In genomic region chr11:1561266-1561665, GRCh38 we compare ENCODE assay signal across 23 cellular contexts. TPM values are rescaled to one million over a fixed set of nuclear protein-coding genes. Genes with fewer than 3 reads are reported as not detected.
"Had no signal": no experiment of that assay in that cellular context is flagged by ENCODE, and none has a peak within 500 bp of the region (broad histone marks: within the 10 kb centered on the region; RNA-seq: fewer than 3 reads in every experiment).

No MANE protein-coding gene starts in this region.

- H3K27ac ChIP-seq: suprapubic skin had no signal

- H3K4me3 Mint-ChIP-seq: activated CD4-positive, alpha-beta T cell treated with anti-CD3 and anti-CD28 coated beads, Interleukin-2, amount 10 ng/mL, durations not matched to agents 7 days and 5 days; activated CD8-positive, alpha-beta T cell treated with anti-CD3 and anti-CD28 coated beads, Interleukin-2, amount 10 ng/mL, durations not matched to agents 7 days and 5 days; activated naive CD4-positive, alpha-beta T cell treated with anti-CD3 and anti-CD28 coated beads, Interleukin-2, amount 10 ng/mL, durations not matched to agents 7 days and 5 days; activated T-cell treated with anti-CD3 and anti-CD28 coated beads, Interleukin-2, amount 50 U/mL, for 4 hours; naive thymus-derived CD8-positive, alpha-beta T cell; stimulated activated naive CD8-positive, alpha-beta T cell treated with anti-CD3 and anti-CD28 coated beads, Interleukin-15, Interleukin-2, amounts not matched to agents 100 ng/mL and 50 ng/mL, for 24 hours; T-helper 1 cell treated with Interleukin-12 subunit alpha and Interleukin-12 subunit beta and Interleukin-4 antibody, amounts not matched to agents 30 μg/mL and 1 μg/mL, for 36 hours had no signal

- H3K9me3 Mint-ChIP-seq: activated CD4-positive, alpha-beta T cell treated with anti-CD3 and anti-CD28 coated beads, Interleukin-2, amount 10 ng/mL, durations not matched to agents 7 days and 5 days; activated naive CD4-positive, alpha-beta T cell treated with anti-CD3 and anti-CD28 coated beads, Interleukin-2, amount 10 ng/mL, durations not matched to agents 7 days and 5 days; activated T-cell treated with anti-CD3 and anti-CD28 coated beads, Interleukin-2, amount 50 U/mL, for 4 hours; naive thymus-derived CD8-positive, alpha-beta T cell; stimulated activated naive CD8-positive, alpha-beta T cell treated with anti-CD3 and anti-CD28 coated beads, Interleukin-15, Interleukin-2, amounts not matched to agents 100 ng/mL and 50 ng/mL, for 24 hours; T-helper 1 cell treated with Interleukin-12 subunit alpha and Interleukin-12 subunit beta and Interleukin-4 antibody, amounts not matched to agents 30 μg/mL and 1 μg/mL, for 36 hours had no signal

- H3K36me3 Mint-ChIP-seq: activated naive CD4-positive, alpha-beta T cell treated with anti-CD3 and anti-CD28 coated beads, Interleukin-2, amount 10 ng/mL, durations not matched to agents 7 days and 5 days had no signal

- H3K36me3 ChIP-seq: esophagus squamous epithelium had no signal

- DNase-seq: activated CD4-positive, alpha-beta T cell treated with anti-CD3 and anti-CD28 coated beads, Interleukin-2, amount 10 ng/mL, durations not matched to agents 7 days and 5 days; activated CD8-positive, alpha-beta memory T cell treated with anti-CD3 and anti-CD28 coated beads, Interleukin-2, amount 50 U/mL, for 4 hours; activated CD8-positive, alpha-beta T cell treated with anti-CD3 and anti-CD28 coated beads, Interleukin-2, amount 10 ng/mL, durations not matched to agents 7 days and 5 days; activated naive CD4-positive, alpha-beta T cell treated with anti-CD3 and anti-CD28 coated beads, Interleukin-2, amount 10 ng/mL, durations not matched to agents 7 days and 5 days; activated T-cell treated with anti-CD3 and anti-CD28 coated beads, Interleukin-2, amount 50 U/mL, for 4 hours; cortex of kidney; effector CD8-positive, alpha-beta T cell; esophagus squamous epithelium; hippocampal formation; left cardiac atrium; nucleus accumbens had no signal

- H3K4me1 Mint-ChIP-seq: activated CD4-positive, alpha-beta T cell treated with anti-CD3 and anti-CD28 coated beads, Interleukin-2, amount 10 ng/mL, durations not matched to agents 7 days and 5 days; activated naive CD4-positive, alpha-beta T cell treated with anti-CD3 and anti-CD28 coated beads, Interleukin-2, amount 10 ng/mL, durations not matched to agents 7 days and 5 days; naive thymus-derived CD8-positive, alpha-beta T cell had no signal

- H3K9me3 ChIP-seq: esophagus squamous epithelium, right atrium auricular region, suprapubic skin had no signal

- H3K27me3 ChIP-seq: right atrium auricular region, suprapubic skin had no signal

- FAIRE-seq: endothelial cell of umbilical vein, islet of Langerhans had no signal

- ATAC-seq: activated CD4-positive, CD25-positive, alpha-beta regulatory T cell treated with anti-CD3 and anti-CD28 coated beads, Interleukin-2, amount 50 U/mL, for 24 hours; activated CD8-positive, alpha-beta T cell treated with anti-CD3 and anti-CD28 coated beads, Interleukin-2, amount 10 ng/mL, durations not matched to agents 7 days and 5 days; activated T-cell treated with anti-CD3 and anti-CD28 coated beads, Interleukin-2, amount 50 U/mL, for 4 hours; left cardiac atrium; naive thymus-derived CD8-positive, alpha-beta T cell had no signal

- H3K27me3 Mint-ChIP-seq: activated CD4-positive, alpha-beta T cell treated with anti-CD3 and anti-CD28 coated beads, Interleukin-2, amount 10 ng/mL, durations not matched to agents 7 days and 5 days; activated naive CD4-positive, alpha-beta T cell treated with anti-CD3 and anti-CD28 coated beads, Interleukin-2, amount 10 ng/mL, durations not matched to agents 7 days and 5 days; stimulated activated naive CD8-positive, alpha-beta T cell treated with anti-CD3 and anti-CD28 coated beads, Interleukin-15, Interleukin-2, amounts not matched to agents 100 ng/mL and 50 ng/mL, for 24 hours had no signal

- H3K27ac Mint-ChIP-seq: activated CD4-positive, alpha-beta T cell treated with anti-CD3 and anti-CD28 coated beads, Interleukin-2, amount 10 ng/mL, durations not matched to agents 7 days and 5 days; activated CD8-positive, alpha-beta T cell treated with anti-CD3 and anti-CD28 coated beads, Interleukin-2, amount 10 ng/mL, durations not matched to agents 7 days and 5 days; activated naive CD4-positive, alpha-beta T cell treated with anti-CD3 and anti-CD28 coated beads, Interleukin-2, amount 10 ng/mL, durations not matched to agents 7 days and 5 days; stimulated activated naive CD8-positive, alpha-beta T cell treated with anti-CD3 and anti-CD28 coated beads, Interleukin-15, Interleukin-2, amounts not matched to agents 100 ng/mL and 50 ng/mL, for 24 hours; T-helper 1 cell treated with Interleukin-12 subunit alpha and Interleukin-12 subunit beta and Interleukin-4 antibody, amounts not matched to agents 30 μg/mL and 1 μg/mL, for 36 hours had no signal

- H3K4me3 ChIP-seq: esophagus squamous epithelium, right atrium auricular region, skin epidermis, suprapubic skin had no signal

RNA-seq across cellular contexts. Expression of gene KRTAP5-1, which starts 23.8 kb away (rescaled TPM):
- total RNA-seq: activated CD4-positive, alpha-beta T cell treated with anti-CD3 and anti-CD28 coated beads, Interleukin-2, amount 10 ng/mL, durations not matched to agents 7 days and 5 days; activated CD8-positive, alpha-beta T cell treated with anti-CD3 and anti-CD28 coated beads, Interleukin-2, amount 10 ng/mL, durations not matched to agents 7 days and 5 days; activated T-cell treated with anti-CD3 and anti-CD28 coated beads, Interleukin-2, amount 50 U/mL, for 4 hours; aorta; endothelial cell of umbilical vein; esophagus squamous epithelium; left cardiac atrium; mesenteric fat pad; naive thymus-derived CD8-positive, alpha-beta T cell; right atrium auricular region; urinary bladder had no signal
- polyA plus RNA-seq: aorta; endothelial cell of umbilical vein; naive thymus-derived CD8-positive, alpha-beta T cell; urinary bladder had no signal

RNA-seq across cellular contexts. Expression of gene KRTAP5-2, which starts 36.8 kb away (rescaled TPM):
- total RNA-seq: activated CD4-positive, alpha-beta T cell treated with anti-CD3 and anti-CD28 coated beads, Interleukin-2, amount 10 ng/mL, durations not matched to agents 7 days and 5 days; activated CD8-positive, alpha-beta T cell treated with anti-CD3 and anti-CD28 coated beads, Interleukin-2, amount 10 ng/mL, durations not matched to agents 7 days and 5 days; activated T-cell treated with anti-CD3 and anti-CD28 coated beads, Interleukin-2, amount 50 U/mL, for 4 hours; aorta; endothelial cell of umbilical vein; esophagus squamous epithelium; left cardiac atrium; mesenteric fat pad; naive thymus-derived CD8-positive, alpha-beta T cell; right atrium auricular region; urinary bladder had no signal
- polyA plus RNA-seq: aorta; endothelial cell of umbilical vein; naive thymus-derived CD8-positive, alpha-beta T cell; urinary bladder had no signal

RNA-seq across cellular contexts. Expression of gene KRTAP5-3, which starts 47.0 kb away (rescaled TPM):
- total RNA-seq: activated CD4-positive, alpha-beta T cell treated with anti-CD3 and anti-CD28 coated beads, Interleukin-2, amount 10 ng/mL, durations not matched to agents 7 days and 5 days; activated CD8-positive, alpha-beta T cell treated with anti-CD3 and anti-CD28 coated beads, Interleukin-2, amount 10 ng/mL, durations not matched to agents 7 days and 5 days; activated T-cell treated with anti-CD3 and anti-CD28 coated beads, Interleukin-2, amount 50 U/mL, for 4 hours; aorta; endothelial cell of umbilical vein; esophagus squamous epithelium; left cardiac atrium; mesenteric fat pad; naive thymus-derived CD8-positive, alpha-beta T cell; right atrium auricular region; urinary bladder had no signal
- polyA plus RNA-seq: aorta; endothelial cell of umbilical vein; naive thymus-derived CD8-positive, alpha-beta T cell; urinary bladder had no signal
